16 cellular contexts compared by ENCODE assay signal in genomic region chr11:95145430-95146063, GRCh38.
DNase-seq lines count a peak whose midpoint lies in the region; ATAC-seq and TF ChIP-seq lines count a peak whose summit lies in the region.
"Had no signal": no experiment of that assay in that cellular context is flagged by ENCODE, and none has a peak within 500 bp of the region (broad histone marks: within the 10 kb centered on the region; RNA-seq: fewer than 3 reads in every experiment).

No MANE protein-coding gene starts in this region.

- H3K36me3 Mint-ChIP-seq in stimulated activated naive B cell treated with anti-CD40 and anti-IgM and Interleukin-4, amounts not matched to agents 10 μg/mL and 1 μg/mL and 100 μg/mL, for 72 hours, result no peaks in the 10 kb centered on the region

- peak; percentile 8 for DNase-seq in NCI-H748 (lab: John Stamatoyannopoulos, UW; ENCODE audit: unreplicated experiment)
- DNase-seq in NCI-H748 treated with DMSO at 0.1 percent for 48 hours (lab: John Stamatoyannopoulos, UW), result no peak
- peak; percentile 25 for DNase-seq in NCI-H69 (lab: John Stamatoyannopoulos, UW)
- peak; percentile 53 to 71 for DNase-seq in erythroblast (lab: John Stamatoyannopoulos, UW)
- no peak for DNase-seq in stimulated activated naive B cell treated with anti-CD40 and anti-IgM and Interleukin-4, amounts not matched to agents 10 μg/mL and 1 μg/mL and 100 μg/mL, for 72 hours
- DNase-seq in NCI-H1930 (lab: John Stamatoyannopoulos, UW), result no peak
- DNase-seq: Caco-2; CD4-positive, alpha-beta T cell; DMS153; KG1; NCI-H1436 treated with DMSO at 0.1 percent for 48 hours; NCI-H2029 treated with DMSO at 0.1 percent for 48 hours; NCI-H446 treated with DMSO at 0.1 percent for 48 hours; NCI-H774; PC-3 had no signal

- H3K9me3 Mint-ChIP-seq in stimulated activated naive B cell treated with anti-CD40 and anti-IgM and Interleukin-4, amounts not matched to agents 10 μg/mL and 1 μg/mL and 100 μg/mL, for 72 hours, result no peaks in the 10 kb centered on the region
- H3K9me3 Mint-ChIP-seq: CD4-positive, alpha-beta T cell had no signal

- H3K4me1 Mint-ChIP-seq in stimulated activated naive B cell treated with anti-CD40 and anti-IgM and Interleukin-4, amounts not matched to agents 10 μg/mL and 1 μg/mL and 100 μg/mL, for 72 hours, result peaks cover 17 to 23% of the 10 kb centered on the region in 2 donors

- H3K27ac Mint-ChIP-seq in stimulated activated naive B cell treated with anti-CD40 and anti-IgM and Interleukin-4, amounts not matched to agents 10 μg/mL and 1 μg/mL and 100 μg/mL, for 72 hours, result no peak overlapping the region
- H3K27ac Mint-ChIP-seq: CD4-positive, alpha-beta T cell had no signal

- peaks cover 0 to 4% of the 10 kb centered on the region in 2 donors for H3K27me3 Mint-ChIP-seq in stimulated activated naive B cell treated with anti-CD40 and anti-IgM and Interleukin-4, amounts not matched to agents 10 μg/mL and 1 μg/mL and 100 μg/mL, for 72 hours

- H3K4me3 Mint-ChIP-seq in stimulated activated naive B cell treated with anti-CD40 and anti-IgM and Interleukin-4, amounts not matched to agents 10 μg/mL and 1 μg/mL and 100 μg/mL, for 72 hours, result no peak overlapping the region
- H3K4me3 Mint-ChIP-seq: CD4-positive, alpha-beta T cell had no signal

- ATAC-seq in stimulated activated naive B cell treated with anti-CD40 and anti-IgM and Interleukin-4, amounts not matched to agents 10 μg/mL and 1 μg/mL and 100 μg/mL, for 72 hours (replicated peaks), result no peak
- no peak for ATAC-seq in GM19328 (IDR thresholded peaks at IDR 0.05; ENCODE audit: unreplicated experiment)
- ATAC-seq: PC-3 had no signal

- no peak for TF ChIP-seq POLR2A in erythroblast (IDR thresholded peaks at IDR 0.05; ENCODE audit: low read length)

Comparison
In these comparisons a context has a peak if more than half of its experiments do, and no peak if none do; other contexts are left out.
1. DNase-seq: peak in NCI-H748 (single experiment), NCI-H69 (single experiment) and erythroblast (2 of 2); none in NCI-H748 treated with DMSO at 0.1 percent for 48 hours (single experiment), stimulated activated naive B cell treated with anti-CD40 and anti-IgM and Interleukin-4, amounts not matched to agents 10 μg/mL and 1 μg/mL and 100 μg/mL, for 72 hours (single experiment) and NCI-H1930 (0 of 2).